In the genomic region with DNA sequence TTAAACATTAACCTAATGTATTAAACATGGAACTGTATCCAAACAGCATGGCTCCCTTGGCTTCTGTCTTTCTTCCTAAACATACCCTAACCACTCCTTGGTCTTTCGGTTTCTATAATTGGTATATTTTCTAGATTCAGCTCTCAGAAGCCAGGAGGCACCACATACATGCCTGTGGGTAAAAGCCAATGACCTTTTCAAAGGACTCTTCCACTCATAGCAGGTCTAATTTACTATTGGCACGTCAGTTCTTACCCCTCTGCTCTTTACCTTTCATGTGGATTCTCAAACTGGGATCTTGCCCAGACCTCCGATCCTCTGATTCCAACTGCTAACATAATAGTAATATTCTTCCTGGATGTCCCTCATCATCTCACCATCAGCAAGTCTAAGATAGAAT, we compare ENCODE assay signal across 32 cellular contexts.
"Had no signal": no experiment of that assay in that cellular context is flagged by ENCODE, and none has a peak within 500 bp of the region (broad histone marks: within the 10 kb centered on the region; RNA-seq: fewer than 3 reads in every experiment).

No MANE protein-coding gene starts in this region.

- H3K27me3 Mint-ChIP-seq: activated B cell treated with CpG ODN at 0.5 μM for 24 hours; activated CD8-positive, alpha-beta T cell treated with anti-CD3 and anti-CD28 coated beads for 36 hours had no signal

- H3K27me3 ChIP-seq: body of pancreas, esophagus muscularis mucosa, foreskin keratinocyte, gastrocnemius medialis had no signal

- H3K4me3 Mint-ChIP-seq: activated B cell treated with CpG ODN at 0.5 μM for 24 hours; activated CD8-positive, alpha-beta T cell treated with anti-CD3 and anti-CD28 coated beads for 36 hours; activated naive CD8-positive, alpha-beta T cell; activated T-cell treated with anti-CD3 and anti-CD28 coated beads, Interleukin-2, amount 50 U/mL, for 4 hours; activated T-helper 17 cell treated with anti-CD3 and anti-CD28 coated beads, Interleukin-2, amount 50 U/mL, for 72 hours; effector memory CD8-positive, alpha-beta T cell; T-cell; T-helper 1 cell treated with Interleukin-12 subunit alpha and Interleukin-12 subunit beta and Interleukin-4 antibody, amounts not matched to agents 30 μg/mL and 1 μg/mL, for 36 hours had no signal

- H3K9me3 ChIP-seq: body of pancreas, esophagus muscularis mucosa, gastrocnemius medialis, heart left ventricle had no signal

- H3K36me3 ChIP-seq: esophagus muscularis mucosa, gastrocnemius medialis, heart left ventricle, WERI-Rb-1 had no signal

- H3K9me3 Mint-ChIP-seq: activated CD8-positive, alpha-beta T cell treated with anti-CD3 and anti-CD28 coated beads for 36 hours; activated T-cell treated with anti-CD3 and anti-CD28 coated beads, Interleukin-2, amount 50 U/mL, for 4 hours; activated T-helper 17 cell treated with anti-CD3 and anti-CD28 coated beads, Interleukin-2, amount 50 U/mL, for 72 hours had no signal

- H3K27ac Mint-ChIP-seq: activated B cell treated with CpG ODN at 0.5 μM for 24 hours; activated CD8-positive, alpha-beta T cell treated with anti-CD3 and anti-CD28 coated beads for 36 hours; activated naive CD8-positive, alpha-beta T cell; activated T-helper 17 cell treated with anti-CD3 and anti-CD28 coated beads, Interleukin-2, amount 50 U/mL, for 72 hours; effector memory CD8-positive, alpha-beta T cell; T-cell; T-helper 1 cell treated with Interleukin-12 subunit alpha and Interleukin-12 subunit beta and Interleukin-4 antibody, amounts not matched to agents 30 μg/mL and 1 μg/mL, for 36 hours had no signal

- H3K4me1 Mint-ChIP-seq: activated B cell treated with CpG ODN at 0.5 μM for 24 hours; activated T-helper 17 cell treated with anti-CD3 and anti-CD28 coated beads, Interleukin-2, amount 50 U/mL, for 72 hours; T-cell had no signal

- FAIRE-seq: colon had no signal

- ATAC-seq: activated CD4-positive, CD25-positive, alpha-beta regulatory T cell treated with anti-CD3 and anti-CD28 coated beads, Interleukin-2, amount 50 U/mL, for 24 hours; activated CD8-positive, alpha-beta T cell treated with anti-CD3 and anti-CD28 coated beads for 36 hours; activated T-cell treated with anti-CD3 and anti-CD28 coated beads, Interleukin-2, amount 50 U/mL, for 4 hours; activated T-helper 17 cell treated with anti-CD3 and anti-CD28 coated beads, Interleukin-2, amount 50 U/mL, for 72 hours; body of pancreas; effector memory CD8-positive, alpha-beta T cell; foreskin keratinocyte; gastrocnemius medialis; heart left ventricle; T-cell had no signal

- H3K4me1 ChIP-seq: body of pancreas, esophagus muscularis mucosa, gastrocnemius medialis, heart left ventricle had no signal

- H3K36me3 Mint-ChIP-seq: activated naive CD8-positive, alpha-beta T cell; T-cell had no signal

- H3K27ac ChIP-seq: body of pancreas, esophagus muscularis mucosa, foreskin keratinocyte, gastrocnemius medialis, heart left ventricle, WERI-Rb-1 had no signal

- H3K4me3 ChIP-seq: body of pancreas, esophagus muscularis mucosa, gastrocnemius medialis, heart left ventricle had no signal

- DNase-seq: activated B cell treated with CpG ODN at 0.5 μM for 24 hours; activated CD4-positive, alpha-beta T cell treated with anti-CD3 and anti-CD28 coated beads for 48 hours; activated CD4-positive, alpha-beta T cell treated with anti-CD3 and anti-CD28 coated beads, Interleukin-2, amount 50 U/mL, for 1 hour; activated CD4-positive, alpha-beta T cell treated with anti-CD3 and anti-CD28 coated beads, Interleukin-2, amount 50 U/mL, for 48 hours; activated CD8-positive, alpha-beta memory T cell treated with anti-CD3 and anti-CD28 coated beads for 24 hours; activated CD8-positive, alpha-beta T cell treated with anti-CD3 and anti-CD28 coated beads for 36 hours; activated effector memory CD4-positive, alpha-beta T cell treated with Interleukin-2 at 50 U/mL for 16 hours; activated gamma-delta T cell treated with Interleukin-2 at 50 U/mL for 16 hours; activated naive CD4-positive, alpha-beta T cell treated with anti-CD3 and anti-CD28 coated beads, Interleukin-2, amount 50 U/mL, for 16 hours; activated naive CD4-positive, alpha-beta T cell treated with Interleukin-2 at 50 U/mL for 16 hours; activated T-cell treated with anti-CD3 and anti-CD28 coated beads, Interleukin-2, amount 50 U/mL, for 4 hours; amniotic stem cell; anterior cingulate cortex; body of pancreas; cortex of kidney; dermis blood vessel endothelial cell; effector CD4-positive, alpha-beta T cell; effector memory CD8-positive, alpha-beta T cell; erythroblast; foreskin keratinocyte; gastrocnemius medialis; glutamatergic neuron; heart left ventricle; T-cell; T-helper 9 cell; WERI-Rb-1 had no signal
